In the genomic region with DNA sequence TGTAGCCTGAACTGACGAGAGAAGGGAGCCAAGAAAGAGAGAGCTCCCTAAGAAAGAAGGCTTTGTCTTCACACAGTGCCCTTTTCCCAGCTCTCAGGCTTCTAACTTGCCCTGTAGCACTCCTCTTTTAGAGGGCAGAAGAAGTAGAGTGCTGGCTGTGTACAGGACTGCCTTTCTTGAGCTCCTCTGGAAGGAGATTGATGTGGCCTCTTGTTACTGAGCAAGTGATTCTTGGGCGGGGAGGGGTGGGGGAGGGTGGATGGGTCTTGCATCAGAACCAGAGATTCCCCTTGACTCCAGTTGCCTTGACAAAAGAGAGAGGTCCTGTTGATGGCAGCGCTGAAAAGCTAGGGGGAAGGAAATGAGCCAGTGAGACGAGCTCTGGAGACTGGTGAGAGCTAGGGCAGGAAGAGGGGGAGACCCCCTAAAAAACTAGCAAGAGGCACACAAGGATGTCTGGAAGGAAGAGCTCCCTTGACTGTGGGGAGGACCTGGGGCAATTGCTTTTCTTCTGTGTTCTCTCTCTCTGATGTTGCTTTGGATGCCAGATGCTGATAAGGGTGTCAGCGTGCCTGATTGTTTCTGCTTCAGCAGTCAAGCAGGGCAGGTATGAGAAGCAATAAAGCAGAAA, we compare ENCODE assay signal across 12 cellular contexts. TPM values are rescaled to one million over a fixed set of nuclear protein-coding genes. Genes with fewer than 3 reads are reported as not detected.
DNase-seq lines count a peak whose midpoint lies in the region; ATAC-seq and TF ChIP-seq lines count a peak whose summit lies in the region.
"Had no signal": no experiment of that assay in that cellular context is flagged by ENCODE, and none has a peak within 500 bp of the region (broad histone marks: within the 10 kb centered on the region; RNA-seq: fewer than 3 reads in every experiment).

No MANE protein-coding gene starts in this region.

- no TSS peak for BruUV-seq in Caco-2 (replicated peaks; lab: Mats Ljungman, UMichigan)

- intact Hi-C loops in Caco-2 (cut with micrococcal nuclease; ENCODE audit: unreplicated experiment) = no loop called here

- CTCF ChIA-PET in Caco-2 (lab: Charles Lee) = interaction anchor here (0.5 to 2.0 kb wide), 5 partner anchors 8 to 89 kb away, joined by 3 to 14 read pairs (median 5); a partner anchor contains a TSS

- H3K36me3 ChIP-seq in Caco-2 (ENCODE audit: control insufficient read depth, insufficient read depth, low read length) (peaks cover 5% of the 10 kb centered on the region), KOPT-K1 (ENCODE audit: insufficient read depth, low read length) (peaks cover 33% of the 10 kb centered on the region)

- no peak for ATAC-seq in HG03045 (IDR thresholded peaks at IDR 0.05; ENCODE audit: unreplicated experiment)
- ATAC-seq in HG02642 (IDR thresholded peaks at IDR 0.05; ENCODE audit: poor library complexity, unreplicated experiment) = no peak

- H3K4me3 ChIP-seq in Caco-2 (ENCODE audit: low read depth, low read length) (no peak overlapping the region), choroid plexus epithelial cell (ENCODE audit: low read depth, low read length) (no peak overlapping the region)

- POLR2A ChIA-PET in Caco-2 (lab: Charles Lee) = interaction anchor here (0.8 kb wide), 1 partner anchor 26 kb away, joined by 3 read pairs; no protein-coding TSS in a partner anchor

- H3K4me1 Mint-ChIP-seq in Caco-2 (ENCODE audit: low read depth, unreplicated experiment) = peaks cover 21% of the 10 kb centered on the region
- peaks cover 16% of the 10 kb centered on the region for H3K4me1 Mint-ChIP-seq in mesothelial cell of epicardium

- peaks cover 29% of the 10 kb centered on the region for H3K4me1 ChIP-seq in Caco-2

- H3K4me3 Mint-ChIP-seq in Caco-2 (ENCODE audit: unreplicated experiment) (peak overlapping the region; percentile 40), mesothelial cell of epicardium (no peak overlapping the region)

- H3K27me3 ChIP-seq in Caco-2 (replicated peaks; ENCODE audit: control insufficient read depth, insufficient read depth, low read length) = no peaks in the 10 kb centered on the region

- H3K27ac ChIP-seq in KOPT-K1 (ENCODE audit: low read depth, low read length, poor library complexity, severe bottlenecking) = peak overlapping the region; percentile 40

- peak overlapping the region; percentile 60 for H3K27ac Mint-ChIP-seq in Caco-2 (ENCODE audit: unreplicated experiment)
- H3K27ac Mint-ChIP-seq in mesothelial cell of epicardium = peak overlapping the region; percentile 71

- no peaks in the 10 kb centered on the region for H3K9me3 Mint-ChIP-seq in Caco-2 (ENCODE audit: unreplicated experiment)
- no peaks in the 10 kb centered on the region for H3K9me3 Mint-ChIP-seq in mesothelial cell of epicardium

- H3K9me3 ChIP-seq in Caco-2 (no peaks in the 10 kb centered on the region), KOPT-K1 (ENCODE audit: insufficient read depth, low read length, poor library complexity, severe bottlenecking) (no peaks in the 10 kb centered on the region)

- TF ChIP-seq CTCF in Caco-2 (IDR thresholded peaks at IDR 0.05; ENCODE audit: insufficient read depth in 1 of 2, low read depth in 1 of 2, low read length in 1 of 2, severe bottlenecking in 1 of 2, unreplicated experiment in 1 of 2) (no peak), choroid plexus epithelial cell (conservative IDR thresholded peaks at IDR 0.05; ENCODE audit: low read depth, low read length) (no peak), mesothelial cell of epicardium (IDR thresholded peaks at IDR 0.05; ENCODE audit: unreplicated experiment) (no peak)

- H3K36me3 Mint-ChIP-seq in Caco-2 (ENCODE audit: insufficient read depth, unreplicated experiment) (peaks cover 48% of the 10 kb centered on the region), mesothelial cell of epicardium (peaks cover 6% of the 10 kb centered on the region)

- H3K27me3 Mint-ChIP-seq in Caco-2 (ENCODE audit: insufficient read depth, unreplicated experiment) (peaks cover 3% of the 10 kb centered on the region), mesothelial cell of epicardium (ENCODE audit: low read depth) (peaks cover 4% of the 10 kb centered on the region)

- DNase-seq in Caco-2 (no peak), choroid plexus epithelial cell (ENCODE audit: low read depth) (peak; percentile 27), mesothelial cell of epicardium (ENCODE audit: low spot score in 2 of 2, unreplicated experiment in 2 of 2) (no peak), NCI-H1436 (lab: John Stamatoyannopoulos, UW) (no peak), GM19240 (ENCODE audit: insufficient read length, low spot score) (no peak)
- DNase-seq: activated CD4-positive, alpha-beta T cell treated with anti-CD3 and anti-CD28 coated beads for 48 hours; aorta; NCI-H1105; stimulated activated CD4-positive, alpha-beta T cell treated with anti-CD3 and anti-CD28 coated beads, Interleukin-12 subunit alpha, Interleukin-12 subunit beta, amount 100 ng/mL, for 4 hours had no signal

RNA-seq across cellular contexts. Expression of a gene that starts 18.4 kb away (rescaled TPM):
- total RNA-seq in Caco-2 (2022) = 0.05 TPM in 1 of 2 replicates, not detected in the other
- total RNA-seq in mesothelial cell of epicardium = 0.22 to 0.77 TPM (median 0.25 TPM) in 3 replicates
- total RNA-seq: aorta had no signal

RNA-seq across cellular contexts. Expression of a gene that starts 26.3 kb away (rescaled TPM):
- 29.2 and 32.4 TPM in 2 replicates for total RNA-seq in Caco-2 (2022)
- total RNA-seq in mesothelial cell of epicardium = 31.6 to 33.6 TPM (median 32.9 TPM) in 3 replicates

RNA-seq across cellular contexts. Expression of a gene that starts 28.4 kb away (rescaled TPM):
- total RNA-seq in Caco-2 (2022) (82.7 and 83.6 TPM in 2 replicates), mesothelial cell of epicardium (39.9 to 42.9 TPM (median 41.9 TPM) in 3 replicates)
